Comparison of ENCODE assay signal across 8 cellular contexts in genomic region chr16:30369938-30370443, GRCh38. TPM values are rescaled to one million over a fixed set of nuclear protein-coding genes. Genes with fewer than 3 reads are reported as not detected.
A peak's percentile ranks its signal among the peaks of the same experiment; 100 is the strongest.
DNase-seq lines count a peak whose midpoint lies in the region; ATAC-seq and TF ChIP-seq lines count a peak whose summit lies in the region.

No MANE protein-coding gene starts in this region.

- ATAC-seq in GM21390 (IDR thresholded peaks at IDR 0.05; ENCODE audit: unreplicated experiment) (peak; percentile 8), PC-3 (peak; percentile 4)

- DNase-seq in CD14-positive monocyte (ENCODE audit: low spot score) (no peak), PC-3 (no peak), fibroblast of lung (ENCODE audit: low read depth in 2 of 2) (no peak), occipital lobe (lab: John Stamatoyannopoulos, UW) (no peak), AG08396 (ENCODE audit: low spot score) (no peak), Kasumi-1 (lab: John Stamatoyannopoulos, UW) (no peak)

- TF ChIP-seq CTCF in CD14-positive monocyte (IDR thresholded peaks at IDR 0.05) (no peak), PC-3 (conservative IDR thresholded peaks at IDR 0.05; ENCODE audit: low read depth, low read length) (no peak), fibroblast of lung (conservative IDR thresholded peaks at IDR 0.05 in 1 of 2, IDR thresholded peaks at IDR 0.05 in 1 of 2; ENCODE audit: low read depth in 1 of 2, low read length in 2 of 2) (no peak)

- peak overlapping the region; percentile 78 for H3K9ac ChIP-seq in PC-3 (ENCODE audit: low read length)
- peak overlapping the region; percentile 68 for H3K9ac ChIP-seq in fibroblast of lung (ENCODE audit: insufficient read depth, low read length)
- peak overlapping the region; percentile 71 for H3K9ac ChIP-seq in skeletal muscle satellite cell (ENCODE audit: low read depth, low read length)

- no peaks in the 10 kb centered on the region for H3K9me2 ChIP-seq in PC-3 (replicated peaks; ENCODE audit: low read length)

- H4K20me1 ChIP-seq in PC-3 (ENCODE audit: low read length), result peaks cover 19% of the 10 kb centered on the region
- H4K20me1 ChIP-seq in fibroblast of lung (ENCODE audit: control insufficient read depth, extremely low read depth, insufficient read depth, low read length), result no peaks in the 10 kb centered on the region

- peaks cover 43% of the 10 kb centered on the region for H3K4me1 Mint-ChIP-seq in CD14-positive monocyte

- peaks cover 0 to 6% (median 0%) of the 10 kb centered on the region in 3 donors for H3K27me3 Mint-ChIP-seq in CD14-positive monocyte (ENCODE audit: low read depth in 3 of 3)

- H3F3A ChIP-seq in PC-3 (ENCODE audit: low read length, unreplicated experiment), result no peaks in the 10 kb centered on the region

- no TSS peak for BruUV-seq in PC-3 (replicated peaks; lab: Mats Ljungman, UMichigan)

- peaks cover 49% of the 10 kb centered on the region for H3K79me2 ChIP-seq in PC-3 (ENCODE audit: low read length)
- H3K79me2 ChIP-seq in fibroblast of lung (ENCODE audit: control insufficient read depth, insufficient read depth, low read length), result peaks cover 50% of the 10 kb centered on the region

- peak overlapping the region; percentile 100 for H3K4me2 ChIP-seq in PC-3 (ENCODE audit: low read length)
- no peak overlapping the region for H3K4me2 ChIP-seq in fibroblast of lung (ENCODE audit: extremely low read depth, insufficient read depth, low read length)
- peak overlapping the region; percentile 86 for H3K4me2 ChIP-seq in skeletal muscle satellite cell (ENCODE audit: low read length)

- H3K4me3 ChIP-seq in PC-3 (ENCODE audit: low read length) (peak overlapping the region; percentile 94), fibroblast of lung (replicated peaks in 1 of 4; ENCODE audit: control extremely low read depth in 1 of 4, insufficient read depth in 1 of 4, low read depth in 3 of 4, low read length in 4 of 4) (peak overlapping the region; percentile 84 to 92 (median 88)), skeletal muscle satellite cell (ENCODE audit: low read length) (peak overlapping the region; percentile 71)

- POLR2A ChIA-PET in PC-3 (lab: Charles Lee; ENCODE audit: unreplicated experiment), result no interaction called here

- H3K27ac ChIP-seq in PC-3 (ENCODE audit: low read length) (no peak overlapping the region), fibroblast of lung (ENCODE audit: insufficient read depth, low read length) (peak overlapping the region; percentile 48)

- peaks cover 13 to 22% of the 10 kb centered on the region in 2 donors for H3K36me3 Mint-ChIP-seq in CD14-positive monocyte

- H3K36me3 ChIP-seq in PC-3 (ENCODE audit: low read depth, low read length), result no peaks in the 10 kb centered on the region; the same call in 1 of the 2 replicates
- H3K36me3 ChIP-seq in fibroblast of lung (ENCODE audit: control insufficient read depth, insufficient read depth, low read length), result no peaks in the 10 kb centered on the region
- peaks cover 14% of the 10 kb centered on the region for H3K36me3 ChIP-seq in skeletal muscle satellite cell (ENCODE audit: insufficient read depth, low read length)

- peaks cover 0 to 6% (median 0%) of the 10 kb centered on the region in 7 donors for H3K9me3 Mint-ChIP-seq in CD14-positive monocyte

- H3K27ac Mint-ChIP-seq in CD14-positive monocyte, result peak overlapping the region in 2 of 7 donors; percentile 46 to 96

- H2AFZ ChIP-seq in PC-3 (ENCODE audit: low read length) (no peak overlapping the region), fibroblast of lung (ENCODE audit: low read length) (no peak overlapping the region)

- H3K9me3 ChIP-seq in PC-3 (ENCODE audit: low read length) (no peaks in the 10 kb centered on the region), fibroblast of lung (ENCODE audit: control insufficient read depth, insufficient read depth, low read depth, low read length) (no peaks in the 10 kb centered on the region), skeletal muscle satellite cell (replicated peaks; ENCODE audit: low read length) (no peaks in the 10 kb centered on the region)

- H3K4me3 Mint-ChIP-seq in CD14-positive monocyte, result peak overlapping the region; percentile 57 to 92

- intact Hi-C loops in CD14-positive monocyte (cut with micrococcal nuclease) (loop anchor here (1.0 to 10.0 kb wide), 5 partner anchors 8 to 345 kb away; partner anchors contain the start of genes CD2BP2 (in 1 of the 2), FBRS (in 1 of the 2) and PRR14 (in 1 of the 2)), PC-3 (cut with micrococcal nuclease) (loop anchor here (1.0 to 5.0 kb wide), 2 partner anchors 37 to 280 kb away; partner anchors contain the start of genes PRR14 and ZNF771)

- H3K27me3 ChIP-seq in PC-3 (ENCODE audit: low read length) (no peaks in the 10 kb centered on the region), fibroblast of lung (ENCODE audit: control insufficient read depth, insufficient read depth, low read length) (no peaks in the 10 kb centered on the region), skeletal muscle satellite cell (ENCODE audit: control insufficient read depth, insufficient read depth, low read length) (no peaks in the 10 kb centered on the region)

- H3K4me1 ChIP-seq in PC-3 (ENCODE audit: insufficient read depth, low read length) (peaks cover 21% of the 10 kb centered on the region), fibroblast of lung (ENCODE audit: control insufficient read depth, extremely low read depth, insufficient read depth, low read length) (peaks cover 4% of the 10 kb centered on the region), skeletal muscle satellite cell (ENCODE audit: control insufficient read depth, insufficient read depth, low read length) (peaks cover 29% of the 10 kb centered on the region)

- CTCF ChIA-PET in PC-3 (lab: Charles Lee), result interaction anchor here (1.0 to 1.3 kb wide), 2 partner anchors 25 to 39 kb away, joined by 4 to 8 read pairs; partner anchors contain the start of gene ZNF48

RNA-seq across cellular contexts. Expression of gene TBC1D10B, which starts 0.3 kb away (rescaled TPM):
- polyA plus RNA-seq in CD14-positive monocyte (10 to 100 TPM; 12.2 to 13.8 TPM), fibroblast of lung (14.8 and 22.1 TPM in 2 replicates)
- total RNA-seq in PC-3 (2014; rRNA removed) (36.0 and 52.4 TPM in 2 replicates), fibroblast of lung (22.1 and 29.6 TPM in 2 replicates), occipital lobe (25.6 TPM)
- polyA plus RNA-seq in fibroblast of lung (2012), result 27.7 and 39.0 TPM in 2 replicates
- polyA minus RNA-seq in fibroblast of lung (ENCODE audit: low replicate concordance), result 65.2 and 104 TPM in 2 replicates
- total RNA-seq in skeletal muscle satellite cell (2012; rRNA removed), result 37.8 and 50.5 TPM in 2 replicates

RNA-seq across cellular contexts. Expression of gene MYL11, which starts 4.6 kb away (rescaled TPM):
- polyA plus RNA-seq in CD14-positive monocyte (1 to 10 TPM; 1.6 to 1.9 TPM), fibroblast of lung (0.11 and 0.45 TPM in 2 replicates)
- total RNA-seq in PC-3 (2014; rRNA removed) (not detected in 2 replicates), fibroblast of lung (not detected in 2 replicates), occipital lobe (6.1 TPM)
- polyA plus RNA-seq in fibroblast of lung (2012), result 0.78 and 0.87 TPM in 2 replicates
- 2.8 TPM in 1 of 2 replicates, not detected in the other for polyA minus RNA-seq in fibroblast of lung (ENCODE audit: low replicate concordance)
- total RNA-seq in skeletal muscle satellite cell (2012; rRNA removed), result 0.51 and 137 TPM in 2 replicates

RNA-seq across cellular contexts. Expression of gene SEPTIN1, which starts 12.4 kb away (rescaled TPM):
- under 1 TPM; 0.49 to 0.60 TPM for polyA plus RNA-seq in CD14-positive monocyte
- 0.55 TPM in 1 of 2 replicates, not detected in the other for total RNA-seq in PC-3 (2014; rRNA removed)
- 0.17 and 0.26 TPM in 2 replicates for total RNA-seq in fibroblast of lung
- 0.17 TPM in 1 of 2 replicates, not detected in the other for polyA plus RNA-seq in fibroblast of lung
- polyA plus RNA-seq in fibroblast of lung (2012), result 0.78 and 2.0 TPM in 2 replicates
- 0.24 TPM in 1 of 2 replicates, not detected in the other for polyA minus RNA-seq in fibroblast of lung (ENCODE audit: low replicate concordance)
- total RNA-seq in skeletal muscle satellite cell (2012; rRNA removed), result not detected in 2 replicates
- total RNA-seq in occipital lobe, result under 0.01 TPM

RNA-seq across cellular contexts. Expression of gene CD2BP2, which starts 14.9 kb away (rescaled TPM):
- 10 to 100 TPM; 31.0 to 31.8 TPM for polyA plus RNA-seq in CD14-positive monocyte
- 30.0 and 43.3 TPM in 2 replicates for total RNA-seq in PC-3 (2014; rRNA removed)
- 35.2 and 36.0 TPM in 2 replicates for total RNA-seq in fibroblast of lung
- 45.5 and 47.3 TPM in 2 replicates for polyA plus RNA-seq in fibroblast of lung
- 65.0 and 78.7 TPM in 2 replicates for polyA plus RNA-seq in fibroblast of lung (2012)
- 19.9 and 31.5 TPM in 2 replicates for polyA minus RNA-seq in fibroblast of lung (ENCODE audit: low replicate concordance)
- total RNA-seq in skeletal muscle satellite cell (2012; rRNA removed), result 19.9 and 24.8 TPM in 2 replicates
- total RNA-seq in occipital lobe, result 39.8 TPM

RNA-seq across cellular contexts. Expression of gene ZNF48, which starts 25.2 kb away (rescaled TPM):
- polyA plus RNA-seq in CD14-positive monocyte (1 to 10 TPM in 1 of 2 donors, under 1 TPM in 1; 0.67 to 1.4 TPM), fibroblast of lung (3.2 and 4.0 TPM in 2 replicates)
- total RNA-seq in PC-3 (2014; rRNA removed) (8.9 and 14.2 TPM in 2 replicates), fibroblast of lung (7.3 and 7.7 TPM in 2 replicates), occipital lobe (32.0 TPM)
- 3.6 and 4.4 TPM in 2 replicates for polyA plus RNA-seq in fibroblast of lung (2012)
- polyA minus RNA-seq in fibroblast of lung (ENCODE audit: low replicate concordance), result 3.7 and 5.3 TPM in 2 replicates
- 4.6 and 7.0 TPM in 2 replicates for total RNA-seq in skeletal muscle satellite cell (2012; rRNA removed)
